Comparison of ENCODE assay signal across 2 cellular contexts in the genomic region with DNA sequence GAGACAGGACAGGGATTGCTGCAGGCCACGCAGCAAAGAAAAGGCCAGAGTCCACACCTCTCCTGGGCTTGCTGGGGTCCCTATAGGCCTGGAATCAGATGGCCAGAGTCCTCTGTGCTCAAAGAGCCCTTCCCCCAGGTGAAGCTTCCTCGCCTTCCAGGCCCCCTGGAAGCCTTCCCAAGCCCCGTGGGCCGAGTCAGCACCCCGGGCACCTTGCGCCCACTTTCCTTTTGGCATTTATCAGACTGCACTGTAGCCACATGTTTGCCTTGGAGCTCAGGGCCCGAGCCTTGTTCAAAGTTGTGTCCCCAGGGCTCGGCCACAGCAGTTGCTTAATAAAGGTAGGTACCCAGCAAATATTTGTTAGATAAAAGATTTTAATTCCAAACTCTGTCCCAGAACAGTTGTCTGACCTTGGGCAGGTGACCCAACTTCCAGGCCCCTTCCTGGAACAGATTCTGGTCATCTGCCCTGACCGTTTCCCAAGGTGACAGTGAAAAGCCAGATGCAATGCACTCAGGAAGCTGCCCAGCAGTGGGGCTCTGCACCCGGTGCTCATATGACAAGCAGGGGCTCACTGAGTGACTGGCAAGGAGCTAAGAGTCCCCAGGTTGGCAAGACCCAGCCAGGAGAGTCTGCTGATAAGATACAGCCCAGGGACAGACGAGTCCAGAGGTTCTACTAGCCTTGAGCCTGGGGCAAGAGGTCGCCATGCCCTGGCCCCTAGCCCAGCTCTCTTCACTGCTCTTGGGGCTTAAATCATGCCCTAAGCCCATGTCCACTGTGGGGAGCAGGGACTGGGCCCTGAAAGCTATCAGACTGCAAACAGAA.
TF ChIP-seq lines count a peak whose summit lies in the region.

No MANE protein-coding gene starts in this region.

TF ChIP-seq in SK-N-SH, 30 proteins besides CTCF, POLR2A, EP300 and RAD21:
- TF ChIP-seq GATA2 (CRISPR knock-in tag; IDR thresholded peaks at IDR 0.05), result no peak
- TF ChIP-seq, protein P1, sequence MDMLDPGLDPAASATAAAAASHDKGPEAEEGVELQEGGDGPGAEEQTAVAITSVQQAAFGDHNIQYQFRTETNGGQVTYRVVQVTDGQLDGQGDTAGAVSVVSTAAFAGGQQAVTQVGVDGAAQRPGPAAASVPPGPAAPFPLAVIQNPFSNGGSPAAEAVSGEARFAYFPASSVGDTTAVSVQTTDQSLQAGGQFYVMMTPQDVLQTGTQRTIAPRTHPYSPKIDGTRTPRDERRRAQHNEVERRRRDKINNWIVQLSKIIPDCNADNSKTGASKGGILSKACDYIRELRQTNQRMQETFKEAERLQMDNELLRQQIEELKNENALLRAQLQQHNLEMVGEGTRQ (IDR thresholded peaks at IDR 0.05; ENCODE audit: borderline replicate concordance, low read depth, low read length), result no peak
- no peak for TF ChIP-seq ELF1 (IDR thresholded peaks at IDR 0.05)
- no peak for TF ChIP-seq NRF1 (IDR thresholded peaks at IDR 0.05; ENCODE audit: low read depth, low read length)
- TF ChIP-seq, protein P2, sequence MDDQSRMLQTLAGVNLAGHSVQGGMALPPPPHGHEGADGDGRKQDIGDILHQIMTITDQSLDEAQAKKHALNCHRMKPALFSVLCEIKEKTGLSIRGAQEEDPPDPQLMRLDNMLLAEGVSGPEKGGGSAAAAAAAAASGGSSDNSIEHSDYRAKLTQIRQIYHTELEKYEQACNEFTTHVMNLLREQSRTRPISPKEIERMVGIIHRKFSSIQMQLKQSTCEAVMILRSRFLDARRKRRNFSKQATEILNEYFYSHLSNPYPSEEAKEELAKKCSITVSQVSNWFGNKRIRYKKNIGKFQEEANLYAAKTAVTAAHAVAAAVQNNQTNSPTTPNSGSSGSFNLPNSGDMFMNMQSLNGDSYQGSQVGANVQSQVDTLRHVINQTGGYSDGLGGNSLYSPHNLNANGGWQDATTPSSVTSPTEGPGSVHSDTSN (IDR thresholded peaks at IDR 0.05), result no peak
- TF ChIP-seq, protein P3, sequence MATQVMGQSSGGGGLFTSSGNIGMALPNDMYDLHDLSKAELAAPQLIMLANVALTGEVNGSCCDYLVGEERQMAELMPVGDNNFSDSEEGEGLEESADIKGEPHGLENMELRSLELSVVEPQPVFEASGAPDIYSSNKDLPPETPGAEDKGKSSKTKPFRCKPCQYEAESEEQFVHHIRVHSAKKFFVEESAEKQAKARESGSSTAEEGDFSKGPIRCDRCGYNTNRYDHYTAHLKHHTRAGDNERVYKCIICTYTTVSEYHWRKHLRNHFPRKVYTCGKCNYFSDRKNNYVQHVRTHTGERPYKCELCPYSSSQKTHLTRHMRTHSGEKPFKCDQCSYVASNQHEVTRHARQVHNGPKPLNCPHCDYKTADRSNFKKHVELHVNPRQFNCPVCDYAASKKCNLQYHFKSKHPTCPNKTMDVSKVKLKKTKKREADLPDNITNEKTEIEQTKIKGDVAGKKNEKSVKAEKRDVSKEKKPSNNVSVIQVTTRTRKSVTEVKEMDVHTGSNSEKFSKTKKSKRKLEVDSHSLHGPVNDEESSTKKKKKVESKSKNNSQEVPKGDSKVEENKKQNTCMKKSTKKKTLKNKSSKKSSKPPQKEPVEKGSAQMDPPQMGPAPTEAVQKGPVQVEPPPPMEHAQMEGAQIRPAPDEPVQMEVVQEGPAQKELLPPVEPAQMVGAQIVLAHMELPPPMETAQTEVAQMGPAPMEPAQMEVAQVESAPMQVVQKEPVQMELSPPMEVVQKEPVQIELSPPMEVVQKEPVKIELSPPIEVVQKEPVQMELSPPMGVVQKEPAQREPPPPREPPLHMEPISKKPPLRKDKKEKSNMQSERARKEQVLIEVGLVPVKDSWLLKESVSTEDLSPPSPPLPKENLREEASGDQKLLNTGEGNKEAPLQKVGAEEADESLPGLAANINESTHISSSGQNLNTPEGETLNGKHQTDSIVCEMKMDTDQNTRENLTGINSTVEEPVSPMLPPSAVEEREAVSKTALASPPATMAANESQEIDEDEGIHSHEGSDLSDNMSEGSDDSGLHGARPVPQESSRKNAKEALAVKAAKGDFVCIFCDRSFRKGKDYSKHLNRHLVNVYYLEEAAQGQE (IDR thresholded peaks at IDR 0.05; ENCODE audit: low read depth, low read length), result no peak
- TF ChIP-seq, protein P4, sequence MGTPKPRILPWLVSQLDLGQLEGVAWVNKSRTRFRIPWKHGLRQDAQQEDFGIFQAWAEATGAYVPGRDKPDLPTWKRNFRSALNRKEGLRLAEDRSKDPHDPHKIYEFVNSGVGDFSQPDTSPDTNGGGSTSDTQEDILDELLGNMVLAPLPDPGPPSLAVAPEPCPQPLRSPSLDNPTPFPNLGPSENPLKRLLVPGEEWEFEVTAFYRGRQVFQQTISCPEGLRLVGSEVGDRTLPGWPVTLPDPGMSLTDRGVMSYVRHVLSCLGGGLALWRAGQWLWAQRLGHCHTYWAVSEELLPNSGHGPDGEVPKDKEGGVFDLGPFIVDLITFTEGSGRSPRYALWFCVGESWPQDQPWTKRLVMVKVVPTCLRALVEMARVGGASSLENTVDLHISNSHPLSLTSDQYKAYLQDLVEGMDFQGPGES (IDR thresholded peaks at IDR 0.05; ENCODE audit: low read depth, low read length), result no peak
- no peak for TF ChIP-seq CHD2 (IDR thresholded peaks at IDR 0.05; ENCODE audit: low read length, partially characterized antibody)
- no peak for TF ChIP-seq TEAD4 (IDR thresholded peaks at IDR 0.05; ENCODE audit: borderline replicate concordance, insufficient read depth)
- TF ChIP-seq RCOR1 (IDR thresholded peaks at IDR 0.05; ENCODE audit: low read length), result no peak
- TF ChIP-seq JUND (IDR thresholded peaks at IDR 0.05), result no peak
- no peak for TF ChIP-seq FOSL2 (IDR thresholded peaks at IDR 0.05; ENCODE audit: borderline replicate concordance, low read depth)
- TF ChIP-seq SIN3A (IDR thresholded peaks at IDR 0.05; ENCODE audit: borderline replicate concordance, low read depth, low read length), result no peak

TF ChIP-seq in SK-N-SH treated with all-trans-retinoic acid at 6 μM for 48 hours, 23 proteins besides CTCF, POLR2A, EP300 and RAD21:
- TF ChIP-seq ARNTL (CRISPR knock-in tag; IDR thresholded peaks at IDR 0.05; ENCODE audit: borderline replicate concordance, low read depth), result no peak
- TF ChIP-seq, protein P5, sequence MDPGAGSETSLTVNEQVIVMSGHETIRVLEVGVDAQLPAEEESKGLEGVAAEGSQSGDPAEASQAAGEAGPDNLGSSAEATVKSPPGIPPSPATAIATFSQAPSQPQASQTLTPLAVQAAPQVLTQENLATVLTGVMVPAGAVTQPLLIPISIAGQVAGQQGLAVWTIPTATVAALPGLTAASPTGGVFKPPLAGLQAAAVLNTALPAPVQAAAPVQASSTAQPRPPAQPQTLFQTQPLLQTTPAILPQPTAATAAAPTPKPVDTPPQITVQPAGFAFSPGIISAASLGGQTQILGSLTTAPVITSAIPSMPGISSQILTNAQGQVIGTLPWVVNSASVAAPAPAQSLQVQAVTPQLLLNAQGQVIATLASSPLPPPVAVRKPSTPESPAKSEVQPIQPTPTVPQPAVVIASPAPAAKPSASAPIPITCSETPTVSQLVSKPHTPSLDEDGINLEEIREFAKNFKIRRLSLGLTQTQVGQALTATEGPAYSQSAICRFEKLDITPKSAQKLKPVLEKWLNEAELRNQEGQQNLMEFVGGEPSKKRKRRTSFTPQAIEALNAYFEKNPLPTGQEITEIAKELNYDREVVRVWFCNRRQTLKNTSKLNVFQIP (CRISPR knock-in tag; IDR thresholded peaks at IDR 0.05; ENCODE audit: borderline replicate concordance, low read depth), result no peak
- TF ChIP-seq, protein P6, sequence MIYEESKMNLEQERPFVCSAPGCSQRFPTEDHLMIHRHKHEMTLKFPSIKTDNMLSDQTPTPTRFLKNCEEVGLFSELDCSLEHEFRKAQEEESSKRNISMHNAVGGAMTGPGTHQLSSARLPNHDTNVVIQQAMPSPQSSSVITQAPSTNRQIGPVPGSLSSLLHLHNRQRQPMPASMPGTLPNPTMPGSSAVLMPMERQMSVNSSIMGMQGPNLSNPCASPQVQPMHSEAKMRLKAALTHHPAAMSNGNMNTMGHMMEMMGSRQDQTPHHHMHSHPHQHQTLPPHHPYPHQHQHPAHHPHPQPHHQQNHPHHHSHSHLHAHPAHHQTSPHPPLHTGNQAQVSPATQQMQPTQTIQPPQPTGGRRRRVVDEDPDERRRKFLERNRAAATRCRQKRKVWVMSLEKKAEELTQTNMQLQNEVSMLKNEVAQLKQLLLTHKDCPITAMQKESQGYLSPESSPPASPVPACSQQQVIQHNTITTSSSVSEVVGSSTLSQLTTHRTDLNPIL (CRISPR knock-in tag; IDR thresholded peaks at IDR 0.05; ENCODE audit: low read depth), result no peak
- TF ChIP-seq, protein P7, sequence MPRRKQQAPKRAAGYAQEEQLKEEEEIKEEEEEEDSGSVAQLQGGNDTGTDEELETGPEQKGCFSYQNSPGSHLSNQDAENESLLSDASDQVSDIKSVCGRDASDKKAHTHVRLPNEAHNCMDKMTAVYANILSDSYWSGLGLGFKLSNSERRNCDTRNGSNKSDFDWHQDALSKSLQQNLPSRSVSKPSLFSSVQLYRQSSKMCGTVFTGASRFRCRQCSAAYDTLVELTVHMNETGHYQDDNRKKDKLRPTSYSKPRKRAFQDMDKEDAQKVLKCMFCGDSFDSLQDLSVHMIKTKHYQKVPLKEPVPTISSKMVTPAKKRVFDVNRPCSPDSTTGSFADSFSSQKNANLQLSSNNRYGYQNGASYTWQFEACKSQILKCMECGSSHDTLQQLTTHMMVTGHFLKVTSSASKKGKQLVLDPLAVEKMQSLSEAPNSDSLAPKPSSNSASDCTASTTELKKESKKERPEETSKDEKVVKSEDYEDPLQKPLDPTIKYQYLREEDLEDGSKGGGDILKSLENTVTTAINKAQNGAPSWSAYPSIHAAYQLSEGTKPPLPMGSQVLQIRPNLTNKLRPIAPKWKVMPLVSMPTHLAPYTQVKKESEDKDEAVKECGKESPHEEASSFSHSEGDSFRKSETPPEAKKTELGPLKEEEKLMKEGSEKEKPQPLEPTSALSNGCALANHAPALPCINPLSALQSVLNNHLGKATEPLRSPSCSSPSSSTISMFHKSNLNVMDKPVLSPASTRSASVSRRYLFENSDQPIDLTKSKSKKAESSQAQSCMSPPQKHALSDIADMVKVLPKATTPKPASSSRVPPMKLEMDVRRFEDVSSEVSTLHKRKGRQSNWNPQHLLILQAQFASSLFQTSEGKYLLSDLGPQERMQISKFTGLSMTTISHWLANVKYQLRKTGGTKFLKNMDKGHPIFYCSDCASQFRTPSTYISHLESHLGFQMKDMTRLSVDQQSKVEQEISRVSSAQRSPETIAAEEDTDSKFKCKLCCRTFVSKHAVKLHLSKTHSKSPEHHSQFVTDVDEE (CRISPR knock-in tag; IDR thresholded peaks at IDR 0.05), result no peak
- TF ChIP-seq ZFP3 (CRISPR knock-in tag; IDR thresholded peaks at IDR 0.05), result no peak
- TF ChIP-seq ESRRG (CRISPR knock-in tag; IDR thresholded peaks at IDR 0.05), result no peak
- no peak for TF ChIP-seq ZFP30 (CRISPR knock-in tag; IDR thresholded peaks at IDR 0.05)
- TF ChIP-seq PPARA (CRISPR knock-in tag; IDR thresholded peaks at IDR 0.05; ENCODE audit: borderline replicate concordance), result no peak
- no peak for TF ChIP-seq SNAI2 (CRISPR knock-in tag; IDR thresholded peaks at IDR 0.05)
